In the genomic region with DNA sequence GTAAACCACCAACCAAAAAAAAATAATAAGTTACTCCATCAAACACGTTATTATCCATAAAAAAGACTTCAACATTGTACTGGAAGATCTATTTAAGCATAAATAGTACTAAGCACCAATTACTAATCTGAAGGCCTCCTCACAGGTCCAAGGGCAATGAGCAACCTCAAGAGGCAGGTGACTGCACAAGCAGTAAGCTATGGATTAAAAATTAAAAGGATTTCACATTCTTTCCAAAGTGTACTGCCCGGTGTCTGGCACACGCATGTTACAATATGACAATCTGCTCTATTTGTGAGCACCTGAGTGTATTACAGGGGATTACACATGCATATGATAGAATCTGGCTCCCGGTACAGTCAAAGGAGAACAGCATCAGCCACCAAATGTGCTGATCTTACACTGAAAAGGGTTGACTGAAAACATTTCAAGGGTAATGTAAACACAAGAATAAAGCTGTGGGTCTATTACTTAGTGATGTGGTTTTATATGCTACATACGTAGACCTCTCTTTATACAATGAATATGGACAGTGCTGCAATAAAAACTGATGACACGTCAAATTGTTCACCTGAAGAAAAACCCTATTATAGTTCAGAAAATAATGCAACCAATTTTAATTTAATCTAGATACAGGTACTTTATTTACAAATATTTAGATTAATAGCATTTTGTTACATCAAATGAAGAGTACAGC, we compare ENCODE assay signal across 1 cellular context.
TF ChIP-seq lines count a peak whose summit lies in the region.

No MANE protein-coding gene starts in this region.

TF ChIP-seq in H1, 55 proteins besides CTCF, POLR2A, EP300 and RAD21:
- TF ChIP-seq, protein P1, sequence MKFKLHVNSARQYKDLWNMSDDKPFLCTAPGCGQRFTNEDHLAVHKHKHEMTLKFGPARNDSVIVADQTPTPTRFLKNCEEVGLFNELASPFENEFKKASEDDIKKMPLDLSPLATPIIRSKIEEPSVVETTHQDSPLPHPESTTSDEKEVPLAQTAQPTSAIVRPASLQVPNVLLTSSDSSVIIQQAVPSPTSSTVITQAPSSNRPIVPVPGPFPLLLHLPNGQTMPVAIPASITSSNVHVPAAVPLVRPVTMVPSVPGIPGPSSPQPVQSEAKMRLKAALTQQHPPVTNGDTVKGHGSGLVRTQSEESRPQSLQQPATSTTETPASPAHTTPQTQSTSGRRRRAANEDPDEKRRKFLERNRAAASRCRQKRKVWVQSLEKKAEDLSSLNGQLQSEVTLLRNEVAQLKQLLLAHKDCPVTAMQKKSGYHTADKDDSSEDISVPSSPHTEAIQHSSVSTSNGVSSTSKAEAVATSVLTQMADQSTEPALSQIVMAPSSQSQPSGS (IDR thresholded peaks at IDR 0.05; ENCODE audit: low read length), result no peak
- TF ChIP-seq MAFK (IDR thresholded peaks at IDR 0.05; ENCODE audit: low read depth, low read length), result peak; percentile 34; the same call in 1 of the 2 replicates
- TF ChIP-seq FOSL1 (IDR thresholded peaks at IDR 0.05; ENCODE audit: insufficient read depth, low read depth, low read length), result no peak
- TF ChIP-seq, protein P2, sequence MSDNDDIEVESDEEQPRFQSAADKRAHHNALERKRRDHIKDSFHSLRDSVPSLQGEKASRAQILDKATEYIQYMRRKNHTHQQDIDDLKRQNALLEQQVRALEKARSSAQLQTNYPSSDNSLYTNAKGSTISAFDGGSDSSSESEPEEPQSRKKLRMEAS (IDR thresholded peaks at IDR 0.05), result no peak
TF ChIP-seq in H1: peak in this region for 1.
